11 cellular contexts compared by ENCODE assay signal in the genomic region with DNA sequence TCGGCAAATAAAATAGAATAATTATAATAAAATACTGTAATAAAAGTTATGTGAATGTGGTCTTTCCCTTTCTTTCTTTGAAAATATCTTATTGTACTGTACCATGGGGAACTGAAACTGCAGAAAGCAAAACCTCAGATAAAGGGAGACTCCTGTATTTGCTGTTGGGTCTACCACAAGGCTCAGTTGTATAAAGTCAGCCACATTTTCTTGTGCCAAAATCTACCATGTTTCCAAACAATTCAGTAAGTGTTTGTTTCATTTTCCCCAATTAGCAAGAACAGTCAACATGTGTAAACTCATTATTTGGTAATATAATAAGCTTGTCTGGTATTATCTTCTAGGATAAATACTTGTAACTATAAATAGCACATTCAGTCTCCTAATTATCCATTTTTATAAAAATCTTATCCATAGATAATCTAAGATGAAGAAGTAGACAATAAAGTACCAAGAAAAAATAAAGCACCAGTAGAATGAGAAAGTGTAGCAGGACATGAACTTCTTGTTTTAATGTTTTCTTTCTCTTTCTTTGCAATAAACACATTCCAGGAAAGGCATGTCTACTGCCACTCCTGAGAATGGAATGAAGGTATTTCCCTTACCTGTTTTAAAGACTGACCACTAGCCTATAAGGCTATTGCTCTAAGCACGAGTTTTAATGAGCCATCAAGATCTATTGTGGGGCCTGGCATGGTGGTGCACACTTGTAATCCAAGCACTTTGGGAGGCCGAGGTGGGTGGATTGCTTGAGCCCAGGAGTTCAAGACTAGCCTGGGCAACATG. TPM values are rescaled to one million over a fixed set of nuclear protein-coding genes. Genes with fewer than 3 reads are reported as not detected.
DNase-seq lines count a peak whose midpoint lies in the region; ATAC-seq, FAIRE-seq and TF ChIP-seq lines count a peak whose summit lies in the region.
"Had no signal": no experiment of that assay in that cellular context is flagged by ENCODE, and none has a peak within 500 bp of the region (broad histone marks: within the 10 kb centered on the region; RNA-seq: fewer than 3 reads in every experiment).

No MANE protein-coding gene starts in this region.

- no peak overlapping the region for H3K9ac ChIP-seq in trophoblast cell (ENCODE audit: low read length)

- TF ChIP-seq POLR2A in H54 (IDR thresholded peaks at IDR 0.05; ENCODE audit: low read depth, low read length), result no peak

- H4K12ac ChIP-seq in trophoblast cell (ENCODE audit: low read depth, low read length), result no peak overlapping the region

- H2AK5ac ChIP-seq in trophoblast cell (ENCODE audit: low read length), result no peak overlapping the region

- H2BK5ac ChIP-seq in trophoblast cell (ENCODE audit: low read depth, low read length, poor library complexity), result no peak overlapping the region

- no peaks in the 10 kb centered on the region for H3K79me2 ChIP-seq in trophoblast cell (ENCODE audit: control insufficient read depth, insufficient read depth, low read length, poor library complexity)

- WGBS in trophoblast cell (ENCODE audit: extremely low coverage, insufficient coverage, insufficient read length), result no CpG with 5 or more reads among the region's 3 CpGs

- no peak for FAIRE-seq in H54 (lab: Jason Lieb, UNC)

- no peak overlapping the region for H2BK120ac ChIP-seq in trophoblast cell (ENCODE audit: insufficient read depth, low read length, poor library complexity)

- no peaks in the 10 kb centered on the region for H3K9me3 ChIP-seq in trophoblast cell (ENCODE audit: insufficient read depth, low read depth, low read length)

- H3K4me3 ChIP-seq in trophoblast cell (ENCODE audit: low read depth, low read length), result no peak overlapping the region

- DNase-seq in MV-4-11 (lab: John Stamatoyannopoulos, UW) (peak; percentile 90), trophoblast cell (peak; percentile 39 to 90), H54 (ENCODE audit: insufficient read length, low spot score) (no peak), ACHN (no peak), putamen (ENCODE audit: low spot score) (no peak)
- DNase-seq in stimulated activated naive CD8-positive, alpha-beta T cell treated with anti-CD3 and anti-CD28 coated beads, Interleukin-15, Interleukin-2, amounts not matched to agents 100 U/mL and 50 U/mL, for 24 hours, result no peak
- DNase-seq: NCI-H1048; retina; stimulated activated naive CD4-positive, alpha-beta T cell treated with Interleukin-2 at 50 U/mL for 16 hours had no signal

- no peak overlapping the region for H2AFZ ChIP-seq in trophoblast cell (ENCODE audit: insufficient read depth, low read length, poor library complexity)

- no peak overlapping the region for H3K4me2 ChIP-seq in trophoblast cell (ENCODE audit: low read length)

- H3K4ac ChIP-seq in trophoblast cell (ENCODE audit: low read depth, low read length), result no peak overlapping the region

- H3K23ac ChIP-seq in trophoblast cell (ENCODE audit: low read length), result no peak overlapping the region

- H3K4me1 ChIP-seq in trophoblast cell (ENCODE audit: control insufficient read depth in 1 of 2, insufficient read depth in 2 of 2, low read length in 2 of 2), result peaks cover 2 to 6% of the 10 kb centered on the region in 2 experiments

- H4K91ac ChIP-seq in trophoblast cell (ENCODE audit: low read depth, low read length), result no peak overlapping the region

- peak; percentile 93 for ATAC-seq in GM19328 (IDR thresholded peaks at IDR 0.05; ENCODE audit: unreplicated experiment)
- peak; percentile 95 for ATAC-seq in HG02885 (IDR thresholded peaks at IDR 0.05; ENCODE audit: poor library complexity, unreplicated experiment)
- ATAC-seq in stimulated activated naive CD8-positive, alpha-beta T cell treated with anti-CD3 and anti-CD28 coated beads, Interleukin-15, Interleukin-2, amounts not matched to agents 100 U/mL and 50 U/mL, for 24 hours, result no peak

- no peak overlapping the region for H2BK12ac ChIP-seq in trophoblast cell (ENCODE audit: low read length)

- no peak overlapping the region for H3K14ac ChIP-seq in trophoblast cell (ENCODE audit: low read length)

- no peaks in the 10 kb centered on the region for H3K79me1 ChIP-seq in trophoblast cell (ENCODE audit: low read length)

- H3K18ac ChIP-seq in trophoblast cell (ENCODE audit: low read length), result no peak overlapping the region

- H3K36me3 ChIP-seq in trophoblast cell (ENCODE audit: control insufficient read depth in 1 of 2, insufficient read depth in 2 of 2, low read length in 2 of 2), result no peaks in the 10 kb centered on the region

- H3K27ac ChIP-seq in trophoblast cell (ENCODE audit: low read depth, low read length), result no peak overlapping the region

- no peaks in the 10 kb centered on the region for H3K27me3 ChIP-seq in trophoblast cell (ENCODE audit: insufficient read depth, low read length)

- no peak overlapping the region for H4K8ac ChIP-seq in trophoblast cell (ENCODE audit: low read depth, low read length)

- in situ Hi-C loops in ACHN (cut with HindIII; ENCODE audit: low pct_ligation_motif_present, low pct_unique_long_range_greater_than_20kb, low sequenced_read_pairs), result no loop called here

RNA-seq across cellular contexts. Expression of gene OTUD4, which starts 15.0 kb away (rescaled TPM):
- polyA plus RNA-seq in trophoblast cell (2013), result 15.6 and 16.1 TPM in 2 replicates

Comparison
In these comparisons a context has a peak if more than half of its experiments do, and no peak if none do; other contexts are left out.
1. DNase-seq: peak in MV-4-11 (single experiment) and trophoblast cell (2 of 2); none in H54 (single experiment), ACHN (single experiment), stimulated activated naive CD8-positive, alpha-beta T cell treated with anti-CD3 and anti-CD28 coated beads, Interleukin-15, Interleukin-2, amounts not matched to agents 100 U/mL and 50 U/mL, for 24 hours (single experiment) and putamen (single experiment).